8 cellular contexts compared by ENCODE assay signal in genomic region chr17:21119247-21119944, GRCh38. TPM values are rescaled to one million over a fixed set of nuclear protein-coding genes. Genes with fewer than 3 reads are reported as not detected.
DNase-seq lines count a peak whose midpoint lies in the region; FAIRE-seq and TF ChIP-seq lines count a peak whose summit lies in the region.

No MANE protein-coding gene starts in this region.

- H3K36me3 ChIP-seq in WERI-Rb-1 (no peaks in the 10 kb centered on the region), kidney (ENCODE audit: control insufficient read depth in 1 of 2, insufficient read depth in 2 of 2, low read length in 2 of 2) (no peaks in the 10 kb centered on the region)

- H3K27ac ChIP-seq in WERI-Rb-1 (no peak overlapping the region), kidney (ENCODE audit: low read depth in 2 of 2, low read length in 2 of 2) (peak overlapping the region in 1 of 2 donors; percentile 5)

- DNase-seq in AG20443 (ENCODE audit: low spot score) (peak; percentile 83), GM20000 (ENCODE audit: low spot score) (peak; percentile 75), NCI-H2081 treated with DMSO at 0.1 percent for 48 hours (lab: John Stamatoyannopoulos, UW) (peak; percentile 4), WERI-Rb-1 (peak; percentile 53), T47D (ENCODE audit: low read depth in 1 of 2, low spot score in 1 of 2) (peak; percentile 37 to 69), kidney (peak; percentile 81), GOT3 (lab: John Stamatoyannopoulos, UW) (no peak)
- DNase-seq in stimulated activated CD4-positive, alpha-beta T cell treated with anti-CD3 and anti-CD28 coated beads, Interleukin-1b, Interleukin-23, amount 100 ng/mL, for 1 hour (ENCODE audit: low read depth in 2 of 2), result peak; percentile 37 to 44

- peaks cover 2% of the 10 kb centered on the region for H3K27me3 ChIP-seq in WERI-Rb-1 (ENCODE audit: insufficient read depth, low read depth, severe bottlenecking)

- in situ Hi-C loops in T47D (cut with HindIII; ENCODE audit: low pct_unique_long_range_greater_than_20kb, low sequenced_read_pairs), result no loop called here

- H3K4me3 ChIP-seq in WERI-Rb-1 (ENCODE audit: low read depth, low read length) (no peak overlapping the region), kidney (ENCODE audit: low read length in 2 of 2) (peak overlapping the region; percentile 4 to 25)

- FAIRE-seq in kidney (lab: Jason Lieb, UNC), result no peak

- TF ChIP-seq CTCF in GM20000 (IDR thresholded peaks at IDR 0.05; ENCODE audit: extremely low read depth, missing control alignments) (peak; percentile 96), WERI-Rb-1 (IDR thresholded peaks at IDR 0.05; ENCODE audit: low read depth, low read length) (peak; percentile 84), kidney (IDR thresholded peaks at IDR 0.05; ENCODE audit: borderline replicate concordance, extremely low read depth, insufficient read depth) (peak; percentile 90)

- peaks cover 0 to 2% of the 10 kb centered on the region in 2 donors for H3K4me1 ChIP-seq in kidney (ENCODE audit: control insufficient read depth in 1 of 2, insufficient read depth in 1 of 2, low read depth in 1 of 2, low read length in 2 of 2)

- intact Hi-C loops in kidney (cut with DNase I), result no loop called here

- no peak overlapping the region for H3K9ac ChIP-seq in kidney (ENCODE audit: low read length in 2 of 2)

- H3K9me3 ChIP-seq in WERI-Rb-1 (ENCODE audit: severe bottlenecking), result no peaks in the 10 kb centered on the region
- no peaks in the 10 kb centered on the region for H3K9me3 ChIP-seq in kidney (ENCODE audit: control insufficient read depth in 1 of 2, low read length in 2 of 2)

RNA-seq across cellular contexts. Expression of gene DHRS7B, which starts 7.4 kb away (rescaled TPM):
- 19.9 TPM for total RNA-seq in kidney
- polyA plus RNA-seq in kidney (ENCODE audit: insufficient read depth, low read depth, low replicate concordance), result 58.8 TPM
